Comparison of ENCODE assay signal across 8 cellular contexts in the genomic region with DNA sequence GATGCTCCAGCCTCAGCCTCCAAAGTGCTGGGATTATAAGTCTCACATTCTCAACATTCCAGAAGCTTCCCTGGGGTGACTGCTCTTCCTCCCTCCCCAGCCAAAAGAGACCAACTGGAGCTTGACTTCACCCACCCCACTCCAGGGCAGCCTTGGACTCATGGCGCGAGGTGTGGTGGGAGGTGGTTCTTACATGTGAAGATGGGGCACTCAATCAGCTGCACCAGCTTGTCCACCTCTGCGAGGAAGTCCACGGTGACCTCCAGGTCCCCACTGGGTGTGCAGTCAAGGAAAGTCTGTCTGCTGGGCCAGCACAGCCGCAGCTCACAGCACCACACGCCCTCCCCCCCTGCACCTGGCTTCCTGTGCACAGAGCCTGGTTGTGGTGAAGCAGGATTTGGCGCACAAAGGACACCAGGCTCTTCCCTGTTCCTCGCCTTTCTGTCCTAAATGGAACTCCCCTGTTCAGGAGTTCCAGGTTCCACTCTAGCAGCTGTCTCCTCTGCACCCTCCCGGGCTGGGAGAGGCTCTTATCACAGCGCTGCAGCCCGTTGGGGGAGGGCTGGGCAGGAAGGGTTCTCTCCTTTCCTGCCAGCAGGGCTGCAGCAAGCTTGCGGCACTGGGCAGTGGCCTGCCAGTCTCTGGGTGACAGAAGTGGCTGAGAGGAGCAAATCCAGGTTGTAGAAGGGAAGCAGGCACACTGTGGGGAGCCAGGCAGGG. TPM values are rescaled to one million over a fixed set of nuclear protein-coding genes. Genes with fewer than 3 reads are reported as not detected.
A peak's percentile ranks its signal among the peaks of the same experiment; 100 is the strongest.
DNase-seq lines count a peak whose midpoint lies in the region; ATAC-seq and TF ChIP-seq lines count a peak whose summit lies in the region.

No MANE protein-coding gene starts in this region.

- peak overlapping the region; percentile 72 for H3K27ac Mint-ChIP-seq in stimulated activated naive B cell treated with anti-CD40 and anti-IgM and Interleukin-4, amounts not matched to agents 10 μg/mL and 1 μg/mL and 100 μg/mL, for 72 hours

- H3K9me3 Mint-ChIP-seq in stimulated activated naive B cell treated with anti-CD40 and anti-IgM and Interleukin-4, amounts not matched to agents 10 μg/mL and 1 μg/mL and 100 μg/mL, for 72 hours: no peaks in the 10 kb centered on the region

- peak overlapping the region; percentile 92 for H3K27ac ChIP-seq in RWPE2 (ENCODE audit: poor library complexity, severe bottlenecking)
- peak overlapping the region; percentile 64 for H3K27ac ChIP-seq in cardiac muscle cell

- H3K27me3 ChIP-seq in RWPE2 (ENCODE audit: insufficient read depth, poor library complexity, severe bottlenecking) (no peaks in the 10 kb centered on the region), cardiac muscle cell (no peaks in the 10 kb centered on the region)

- H3K4me1 ChIP-seq in RWPE2 (ENCODE audit: insufficient read depth, poor library complexity, severe bottlenecking) (peaks cover 62% of the 10 kb centered on the region), cardiac muscle cell (ENCODE audit: low read depth) (peaks cover 89% of the 10 kb centered on the region)

- TF ChIP-seq CTCF in RWPE2 (IDR thresholded peaks at IDR 0.05; ENCODE audit: poor library complexity, severe bottlenecking): no peak
- TF ChIP-seq CTCF in cardiac muscle cell (IDR thresholded peaks at IDR 0.05; ENCODE audit: low read depth, low read length): peak; percentile 5

- no peaks in the 10 kb centered on the region for H3K36me3 ChIP-seq in RWPE2 (ENCODE audit: low read depth)
- no peaks in the 10 kb centered on the region for H3K36me3 ChIP-seq in cardiac muscle cell

- H3K4me1 Mint-ChIP-seq in stimulated activated naive B cell treated with anti-CD40 and anti-IgM and Interleukin-4, amounts not matched to agents 10 μg/mL and 1 μg/mL and 100 μg/mL, for 72 hours: peaks cover 13 to 14% of the 10 kb centered on the region in 2 donors

- DNase-seq in NCI-H2029 (lab: John Stamatoyannopoulos, UW) (peak; percentile 40), NCI-H2029 treated with DMSO at 0.1 percent for 48 hours (lab: John Stamatoyannopoulos, UW) (no peak), RWPE2 (ENCODE audit: low spot score) (no peak), cardiac muscle cell (ENCODE audit: low read depth in 1 of 2, low spot score in 1 of 2) (peak in 1 of 2 donors; percentile 67), inferior parietal cortex (ENCODE audit: extremely low spot score) (no peak), hypothalamus (lab: John Stamatoyannopoulos, UW) (no peak)
- no peak for DNase-seq in stimulated activated naive B cell treated with anti-CD40 and anti-IgM and Interleukin-4, amounts not matched to agents 10 μg/mL and 1 μg/mL and 100 μg/mL, for 72 hours

- H3K36me3 Mint-ChIP-seq in stimulated activated naive B cell treated with anti-CD40 and anti-IgM and Interleukin-4, amounts not matched to agents 10 μg/mL and 1 μg/mL and 100 μg/mL, for 72 hours: peaks cover 29 to 42% of the 10 kb centered on the region in 2 donors

- no peak overlapping the region for H3K4me3 ChIP-seq in RWPE2 (ENCODE audit: severe bottlenecking)
- H3K4me3 ChIP-seq in cardiac muscle cell: no peak overlapping the region

- no peaks in the 10 kb centered on the region for H3K27me3 Mint-ChIP-seq in stimulated activated naive B cell treated with anti-CD40 and anti-IgM and Interleukin-4, amounts not matched to agents 10 μg/mL and 1 μg/mL and 100 μg/mL, for 72 hours

- H3K9me3 ChIP-seq in RWPE2 (ENCODE audit: severe bottlenecking) (no peaks in the 10 kb centered on the region), cardiac muscle cell (ENCODE audit: low read depth) (no peaks in the 10 kb centered on the region)

- H3K4me3 Mint-ChIP-seq in stimulated activated naive B cell treated with anti-CD40 and anti-IgM and Interleukin-4, amounts not matched to agents 10 μg/mL and 1 μg/mL and 100 μg/mL, for 72 hours: no peak overlapping the region

- no peak for ATAC-seq in RWPE2 (ENCODE audit: low read depth)
- ATAC-seq in stimulated activated naive B cell treated with anti-CD40 and anti-IgM and Interleukin-4, amounts not matched to agents 10 μg/mL and 1 μg/mL and 100 μg/mL, for 72 hours (replicated peaks): no peak
- no peak for ATAC-seq in HG03439 (IDR thresholded peaks at IDR 0.05; ENCODE audit: unreplicated experiment)

RNA-seq across cellular contexts. Expression of a gene that starts 9.7 kb away (rescaled TPM):
- total RNA-seq in cardiac muscle cell: 47.2 and 82.3 TPM in 2 replicates
- 12.4 and 22.7 TPM in 2 replicates for polyA plus RNA-seq in cardiac muscle cell

RNA-seq across cellular contexts. Expression of a gene that starts 49.2 kb away (rescaled TPM):
- not detected in 2 replicates for total RNA-seq in cardiac muscle cell
- 0.10 TPM in 1 of 2 replicates, not detected in the other for polyA plus RNA-seq in cardiac muscle cell
